In the genomic region with DNA sequence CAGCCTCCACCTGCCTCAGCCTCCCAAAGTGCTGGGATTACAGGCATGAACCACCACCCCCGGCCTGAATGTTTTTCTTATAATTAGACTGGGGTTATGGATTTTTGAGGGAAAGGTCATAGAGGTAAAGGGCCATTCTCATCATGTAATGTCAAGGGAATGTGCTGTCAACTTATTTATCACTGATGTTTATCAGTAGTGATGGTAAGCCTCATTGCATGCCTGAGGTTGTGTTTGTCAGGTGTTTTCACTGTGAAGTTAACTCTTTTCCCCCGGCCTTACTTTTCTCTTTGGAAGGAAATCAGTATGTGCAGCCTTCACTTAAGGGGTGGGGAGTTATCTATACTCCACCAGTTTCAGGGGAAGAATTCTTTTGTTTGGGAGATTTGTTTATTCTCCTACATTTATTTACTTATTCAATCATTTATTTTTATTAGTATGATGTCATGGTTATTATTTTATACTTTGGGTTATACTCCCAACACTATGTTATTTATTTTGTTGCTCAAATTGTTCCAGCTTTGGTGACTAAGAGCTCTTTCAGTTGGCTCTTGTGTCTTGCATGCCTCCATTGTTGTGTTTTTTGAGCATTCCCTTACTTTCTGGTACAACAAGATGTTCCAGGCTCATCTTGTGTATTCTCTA, we compare ENCODE assay signal across 10 cellular contexts.
"Had no signal": no experiment of that assay in that cellular context is flagged by ENCODE, and none has a peak within 500 bp of the region (broad histone marks: within the 10 kb centered on the region; RNA-seq: fewer than 3 reads in every experiment).

No MANE protein-coding gene starts in this region.

- H3K9me3 ChIP-seq: gastroesophageal sphincter, tibial artery had no signal

- H3K27ac ChIP-seq: cardiac muscle cell, gastroesophageal sphincter had no signal

- DNase-seq: activated CD4-positive, alpha-beta T cell treated with anti-CD3 and anti-CD28 coated beads, Interleukin-2, amount 50 U/mL, for 1 hour; activated effector memory CD4-positive, alpha-beta T cell treated with Interleukin-2 at 50 U/mL for 16 hours; kidney; left ventricle myocardium superior; posterior cingulate gyrus; stimulated activated CD4-positive, alpha-beta T cell treated with anti-CD3 and anti-CD28 coated beads, Interleukin-4, amount 100 ng/mL, for 4 hours; tibial artery had no signal

- H3K4me3 ChIP-seq: cardiac muscle cell, gastroesophageal sphincter, skin epidermis, tibial artery had no signal

- H3K36me3 ChIP-seq: cardiac muscle cell, gastroesophageal sphincter had no signal

- H3K27me3 ChIP-seq: cardiac muscle cell, gastroesophageal sphincter, tibial artery had no signal

- ATAC-seq: gastroesophageal sphincter, left ventricle myocardium superior had no signal
